8 cellular contexts compared by ENCODE assay signal in the genomic region with DNA sequence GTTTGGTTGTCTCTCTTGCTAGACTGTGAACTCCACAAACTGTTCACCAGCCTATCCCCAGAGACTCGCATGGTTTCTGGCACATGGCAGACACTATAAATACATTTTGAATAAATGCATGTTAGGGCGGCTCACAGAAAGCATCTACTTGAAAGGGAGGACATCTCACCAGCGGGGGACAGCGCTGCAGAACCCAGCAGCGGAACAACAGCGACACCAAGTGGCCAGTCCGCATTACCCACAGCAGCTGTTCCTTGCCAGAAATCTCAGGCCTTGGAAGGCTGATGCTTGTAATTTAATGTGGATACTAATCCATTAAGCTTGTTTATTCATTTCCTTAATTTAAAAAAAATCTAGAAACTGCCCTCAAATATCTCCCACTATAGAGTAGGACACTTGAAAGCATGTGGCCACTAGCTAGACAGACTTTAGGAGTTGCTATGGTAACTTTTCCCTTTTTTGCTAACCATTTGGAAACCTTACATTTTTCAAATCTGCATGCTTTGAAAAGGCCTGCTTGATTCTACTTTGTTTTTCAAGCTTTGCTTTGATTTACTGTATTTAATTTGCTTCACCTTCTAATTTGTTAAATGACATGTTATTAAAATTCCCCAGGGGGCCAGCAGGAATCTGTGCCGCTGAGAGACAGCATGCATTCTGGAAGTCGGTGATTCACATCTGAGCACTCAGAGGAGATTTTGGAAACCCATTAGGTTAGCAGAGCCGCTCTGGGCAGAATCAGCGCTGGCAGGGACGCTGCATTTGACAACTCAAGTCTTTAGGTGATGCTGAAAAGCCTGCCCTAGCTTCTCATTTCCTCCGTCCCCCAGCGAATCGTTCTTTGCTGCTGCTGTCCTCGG.
A peak's percentile ranks its signal among the peaks of the same experiment; 100 is the strongest.
DNase-seq lines count a peak whose midpoint lies in the region; ATAC-seq and TF ChIP-seq lines count a peak whose summit lies in the region.

No MANE protein-coding gene starts in this region.

- H3K27ac ChIP-seq in endodermal cell (ENCODE audit: low read depth, low read length), result no peak overlapping the region

- H3K27me3 ChIP-seq in endodermal cell (ENCODE audit: control insufficient read depth, insufficient read depth, low read length, poor library complexity, severe bottlenecking), result peaks cover 15% of the 10 kb centered on the region

- H3K4me3 Mint-ChIP-seq in endodermal cell, result no peak overlapping the region

- peaks cover 69% of the 10 kb centered on the region for H3K27me3 Mint-ChIP-seq in endodermal cell (ENCODE audit: insufficient read depth)

- peak; percentile 98 for TF ChIP-seq CTCF in endodermal cell (conservative IDR thresholded peaks at IDR 0.05)

- peaks cover 16% of the 10 kb centered on the region for H3K4me1 Mint-ChIP-seq in endodermal cell

- no peaks in the 10 kb centered on the region for H3K36me3 Mint-ChIP-seq in endodermal cell (ENCODE audit: low read depth)

- H3K9me3 ChIP-seq in endodermal cell (ENCODE audit: control insufficient read depth, low read length), result no peaks in the 10 kb centered on the region

- H3K4me3 ChIP-seq in endodermal cell (ENCODE audit: low read length), result no peak overlapping the region

- H3K27ac Mint-ChIP-seq in endodermal cell, result no peak overlapping the region

- H3K36me3 ChIP-seq in endodermal cell (ENCODE audit: control insufficient read depth, insufficient read depth, low read length), result no peaks in the 10 kb centered on the region

- no peak overlapping the region for H3K9ac ChIP-seq in endodermal cell (ENCODE audit: extremely low read depth, low read length, poor library complexity, severe bottlenecking)

- peaks cover 4% of the 10 kb centered on the region for H3K4me1 ChIP-seq in endodermal cell (ENCODE audit: control insufficient read depth, insufficient read depth, low read length)

- H3K9me3 Mint-ChIP-seq in endodermal cell, result no peaks in the 10 kb centered on the region

- WGBS in endodermal cell (ENCODE audit: insufficient coverage in 1 of 2, insufficient read length in 1 of 2), 2 experiments, result 45 to 65% methylated on average over 8 to 16 of the region's 16 CpGs

- ATAC-seq in GM19035 (IDR thresholded peaks at IDR 0.05; ENCODE audit: unreplicated experiment) (peak; percentile 79), HG03521 (IDR thresholded peaks at IDR 0.05; ENCODE audit: unreplicated experiment) (peak; percentile 78)

- DNase-seq in Ammon's horn (ENCODE audit: low spot score), result peak; percentile 95
- DNase-seq in NCI-H82 treated with DMSO at 0.1 percent for 48 hours (lab: John Stamatoyannopoulos, UW; ENCODE audit: unreplicated experiment), result peak; percentile 67
- peak; percentile 40 to 49 for DNase-seq in activated CD8-positive, alpha-beta memory T cell treated with anti-CD3 and anti-CD28 coated beads for 4 hours (ENCODE audit: low read depth in 2 of 2)
- peak; percentile 91 for DNase-seq in endodermal cell
- DNase-seq in middle frontal gyrus (ENCODE audit: extremely low spot score, low spot score), result peak; percentile 77
- peak; percentile 41 to 49 for DNase-seq in stimulated activated CD8-positive, alpha-beta memory T cell treated with anti-CD3 and anti-CD28 coated beads, Interleukin-4, amount 100 ng/mL, for 4 hours (ENCODE audit: low read depth in 2 of 2, low spot score in 1 of 2)

Comparison
In these comparisons a context has a peak if more than half of its experiments do, and no peak if none do; other contexts are left out.
1. DNase-seq: peak in every context shown above with its lines; median percentile 95 in Ammon's horn; 91 in endodermal cell; 77 in middle frontal gyrus; 67 in NCI-H82 treated with DMSO at 0.1 percent for 48 hours; 45 in stimulated activated CD8-positive, alpha-beta memory T cell treated with anti-CD3 and anti-CD28 coated beads, Interleukin-4, amount 100 ng/mL, for 4 hours; 44 in activated CD8-positive, alpha-beta memory T cell treated with anti-CD3 and anti-CD28 coated beads for 4 hours.